In the genomic region with DNA sequence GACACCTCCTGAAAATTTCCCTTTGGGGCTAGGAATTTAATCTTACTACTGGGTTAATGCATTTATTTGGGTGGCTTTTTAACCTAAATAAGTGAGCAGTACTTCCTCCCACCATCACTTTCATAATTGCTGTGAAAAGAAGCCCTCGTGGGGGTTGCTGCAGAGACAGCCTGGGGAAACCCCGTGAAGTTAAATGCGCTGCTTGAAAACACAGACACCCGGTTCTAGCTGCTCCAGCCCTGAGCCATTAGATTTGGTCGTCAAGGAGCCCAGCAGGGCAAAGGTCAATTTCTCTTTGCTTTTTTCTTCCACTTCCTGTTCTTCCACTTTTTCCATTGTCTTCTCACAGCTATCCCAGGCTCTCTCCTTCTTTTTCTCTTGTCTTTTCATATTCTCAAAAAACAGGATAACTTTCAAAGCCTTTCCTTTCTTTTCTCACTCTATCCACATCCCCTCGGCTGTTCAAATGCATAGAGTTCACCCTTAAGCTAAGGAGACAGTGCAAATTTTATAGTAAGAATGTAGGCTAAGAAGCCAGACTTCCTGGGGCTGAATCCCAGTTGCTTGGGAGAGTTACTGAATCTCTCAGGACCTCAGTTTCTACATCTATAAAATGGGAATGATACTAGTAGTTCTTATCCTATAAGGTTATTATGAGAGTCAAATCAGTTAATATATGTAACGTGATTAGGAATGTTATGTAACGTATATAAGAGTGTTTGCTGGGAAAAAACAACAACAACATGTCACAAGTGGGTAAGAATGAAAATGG, we compare ENCODE assay signal across 9 cellular contexts.
DNase-seq lines count a peak whose midpoint lies in the region; ATAC-seq, FAIRE-seq and TF ChIP-seq lines count a peak whose summit lies in the region.
"Had no signal": no experiment of that assay in that cellular context is flagged by ENCODE, and none has a peak within 500 bp of the region (broad histone marks: within the 10 kb centered on the region; RNA-seq: fewer than 3 reads in every experiment).

No MANE protein-coding gene starts in this region.

- H3K27me3 ChIP-seq in PC-9 (ENCODE audit: insufficient read depth, low read depth) (no peaks in the 10 kb centered on the region), small intestine (ENCODE audit: control insufficient read depth in 2 of 2, insufficient read depth in 2 of 2, low read length in 2 of 2) (no peaks in the 10 kb centered on the region), ascending aorta (no peaks in the 10 kb centered on the region)

- no peak for FAIRE-seq in small intestine (lab: Jason Lieb, UNC)

- H3K4me1 ChIP-seq in PC-9 (replicated peaks; ENCODE audit: insufficient read depth) (peaks cover 9% of the 10 kb centered on the region), small intestine (ENCODE audit: control insufficient read depth in 2 of 2, insufficient read depth in 1 of 2, low read depth in 1 of 2, low read length in 1 of 2) (peaks cover 0 to 6% of the 10 kb centered on the region in 2 donors), ascending aorta (no peaks in the 10 kb centered on the region)

- ATAC-seq in HG02623 (IDR thresholded peaks at IDR 0.05; ENCODE audit: unreplicated experiment) = peak; percentile 86

- CTCF ChIA-PET in PC-9 (lab: Charles Lee) = no interaction called here

- intact Hi-C loops in PC-9 (cut with micrococcal nuclease; ENCODE audit: unreplicated experiment) = no loop called here
- intact Hi-C loops in ascending aorta (cut with DNase I) = no loop called here

- peak overlapping the region; percentile 31 for H3K4me2 ChIP-seq in PC-9

- no peaks in the 10 kb centered on the region for H3F3A ChIP-seq in PC-9 (ENCODE audit: insufficient read depth, low read depth)

- H3K79me2 ChIP-seq in PC-9 (ENCODE audit: low read depth) = no peaks in the 10 kb centered on the region

- TF ChIP-seq CTCF in PC-9 (conservative IDR thresholded peaks at IDR 0.05) = no peak
- no peak for TF ChIP-seq CTCF in ascending aorta (IDR thresholded peaks at IDR 0.05)

- POLR2A ChIA-PET in PC-9 (lab: Charles Lee; ENCODE audit: unreplicated experiment) = no interaction called here

- 18 to 28% (median 19%) methylated on average over 8 of the region's 8 CpGs for WGBS in small intestine, 3 donors

- H2AFZ ChIP-seq in PC-9 = no peak overlapping the region

- no peaks in the 10 kb centered on the region for H3K9me2 ChIP-seq in PC-9 (ENCODE audit: insufficient read depth)

- H3K9me3 ChIP-seq in PC-9 (ENCODE audit: insufficient read depth, low read depth) (no peaks in the 10 kb centered on the region), small intestine (ENCODE audit: control insufficient read depth, low read depth) (no peaks in the 10 kb centered on the region), ascending aorta (no peaks in the 10 kb centered on the region)

- no TSS peak for BruUV-seq in PC-9 (replicated peaks; lab: Mats Ljungman, UMichigan)

- no peaks in the 10 kb centered on the region for H4K20me1 ChIP-seq in PC-9 (ENCODE audit: insufficient read depth)

- DNase-seq in NCI-H2227 treated with DMSO at 0.1 percent for 48 hours (lab: John Stamatoyannopoulos, UW) (peak; percentile 0), NCI-H2227 (lab: John Stamatoyannopoulos, UW; ENCODE audit: unreplicated experiment) (no peak), PC-9 (peak in 1 of 2 experiments; percentile 8), small intestine (peak; percentile 90), epidermal melanocyte (ENCODE audit: insufficient read length, low spot score) (no peak), ascending aorta (ENCODE audit: low spot score in 2 of 2) (no peak), NCI-H187 treated with DMSO at 0.1 percent for 48 hours (lab: John Stamatoyannopoulos, UW) (no peak)
- DNase-seq: NCI-H1092 had no signal

- no peak overlapping the region for H3K27ac ChIP-seq in PC-9
- H3K27ac ChIP-seq in small intestine (ENCODE audit: low read depth in 1 of 2, low read length in 1 of 2) = peak overlapping the region in 1 of 2 donors; percentile 4
- no peak overlapping the region for H3K27ac ChIP-seq in ascending aorta

- H3K4me3 ChIP-seq in PC-9 (no peak overlapping the region), small intestine (ENCODE audit: low read depth in 1 of 2, low read length in 2 of 2) (no peak overlapping the region), ascending aorta (no peak overlapping the region)

- H3K36me3 ChIP-seq in PC-9 (ENCODE audit: low read depth) (no peaks in the 10 kb centered on the region), small intestine (ENCODE audit: control insufficient read depth in 2 of 2, insufficient read depth in 2 of 2, low read length in 2 of 2) (no peaks in the 10 kb centered on the region), ascending aorta (no peaks in the 10 kb centered on the region)

Comparison
In these comparisons a context has a peak if more than half of its experiments do, and no peak if none do; other contexts are left out.
1. DNase-seq: peak in NCI-H2227 treated with DMSO at 0.1 percent for 48 hours (single experiment) and small intestine (single experiment); none in NCI-H2227 (single experiment), epidermal melanocyte (single experiment), ascending aorta (0 of 2) and NCI-H187 treated with DMSO at 0.1 percent for 48 hours (single experiment).